In genomic region chr6:137568067-137568466, GRCh38 we compare ENCODE assay signal across 26 cellular contexts.
"Had no signal": no experiment of that assay in that cellular context is flagged by ENCODE, and none has a peak within 500 bp of the region (broad histone marks: within the 10 kb centered on the region; RNA-seq: fewer than 3 reads in every experiment).

No MANE protein-coding gene starts in this region.

- H3K36me3 ChIP-seq: SJCRH30 had no signal

- ATAC-seq: HepG2, K562, Panc1, PC-3, SK-N-SH treated with all-trans-retinoic acid at 6 μM for 48 hours had no signal

- H3K27ac ChIP-seq: KMS-11, RWPE1, SJCRH30 had no signal

- H3K27me3 ChIP-seq: SJCRH30 had no signal

- H3K4me3 ChIP-seq: K562, SJCRH30 had no signal

- DNase-seq: IMR-90; Kasumi-1; NCI-H1092; NCI-H1105 treated with DMSO at 0.1 percent for 48 hours; NCI-H1417 treated with DMSO at 0.1 percent for 48 hours; NCI-H146; NCI-H1694 treated with DMSO at 0.1 percent for 48 hours; NCI-H1930; NCI-H2081 treated with DMSO at 0.1 percent for 48 hours; NCI-H2171; NCI-H226; NCI-H446; NCI-H510A; NCI-H524 treated with DMSO at 0.1 percent for 48 hours; NCI-H69; NCI-H774; NK-92 treated with Interleukin-12 subunit alpha and Interleukin-12 subunit beta, amount 100 ng/mL, for 24 hours; PC-3; SHP77 treated with DMSO at 0.1 percent for 48 hours; SJCRH30 had no signal

- H3K9me3 ChIP-seq: SJCRH30 had no signal

- H3K9ac ChIP-seq: KMS-11 had no signal

- H3K4me2 ChIP-seq: KMS-11 had no signal

- H3K4me1 ChIP-seq: SJCRH30 had no signal
